ENCODE assay signal across 1 cellular context in genomic region chr15:40569139-40569953, GRCh38.
A peak's percentile ranks its signal among the peaks of the same experiment; 100 is the strongest.
TF ChIP-seq lines count a peak whose summit lies in the region.

RPUSD2 (plus strand) TSS chr15:40569299; CDS start chr15:40569338, 39 bp downstream.

TF ChIP-seq in K562, 482 proteins besides CTCF, POLR2A, EP300 and RAD21 (continued from another document and continues in another):
- TF ChIP-seq, protein P1, sequence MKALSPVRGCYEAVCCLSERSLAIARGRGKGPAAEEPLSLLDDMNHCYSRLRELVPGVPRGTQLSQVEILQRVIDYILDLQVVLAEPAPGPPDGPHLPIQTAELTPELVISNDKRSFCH (CRISPR knock-in tag; IDR thresholded peaks at IDR 0.05): no peak
- TF ChIP-seq, protein P1 (tag; IDR thresholded peaks at IDR 0.05): no peak
- TF ChIP-seq SIN3B (IDR thresholded peaks at IDR 0.05; ENCODE audit: low read depth) (peak; percentile 92), KHSRP (IDR thresholded peaks at IDR 0.05) (peak; percentile 74), SRSF1 (IDR thresholded peaks at IDR 0.05; ENCODE audit: low read depth, low read length) (no peak), NR2C2 (CRISPR knock-in tag; IDR thresholded peaks at IDR 0.05) (0 out of 2 replicates have a peak, but pooled peaks have one; percentile 42), NR2C2 (tag; IDR thresholded peaks at IDR 0.05) (peak; percentile 63; the same call in 1 of the 2 replicates), FOS (IDR thresholded peaks at IDR 0.05; ENCODE audit: extremely low read depth, insufficient read length) (peak; percentile 22), E2F3 (CRISPR knock-in tag; IDR thresholded peaks at IDR 0.05) (0 out of 2 replicates have a peak, but pooled peaks have one; percentile 8), ZFP36 (IDR thresholded peaks at IDR 0.05; ENCODE audit: low read depth, low read length, partially characterized antibody) (no peak), MAZ (CRISPR knock-in tag; conservative IDR thresholded peaks at IDR 0.05 in 1 of 2, IDR thresholded peaks at IDR 0.05 in 1 of 2) (peak; percentile 80 to 98), PCBP1 (IDR thresholded peaks at IDR 0.05; ENCODE audit: low read depth, low read length, poor library complexity, severe bottlenecking) (peak; percentile 26), SRF (CRISPR knock-in tag; IDR thresholded peaks at IDR 0.05) (no peak), PKNOX1 (IDR thresholded peaks at IDR 0.05) (peak; percentile 15; the same call in 1 of the 2 replicates), ATF1 (CRISPR knock-in tag; IDR thresholded peaks at IDR 0.05) (peak; percentile 93), ATF1 (tag; IDR thresholded peaks at IDR 0.05) (peak; percentile 99), FOXK2 (conservative IDR thresholded peaks at IDR 0.05 in 1 of 2, IDR thresholded peaks at IDR 0.05 in 1 of 2; ENCODE audit: low read depth in 2 of 2) (peak in 1 of 2 experiments; percentile 67; a peak in 1 of 4 replicates), ZBTB2 (IDR thresholded peaks at IDR 0.05) (no peak), POLR2G (IDR thresholded peaks at IDR 0.05; ENCODE audit: low read depth, low read length) (peak; percentile 85), ZNF24 (IDR thresholded peaks at IDR 0.05) (peak; percentile 56; the same call in 1 of the 2 replicates), SAP30 (IDR thresholded peaks at IDR 0.05; ENCODE audit: borderline replicate concordance, insufficient read depth, low read depth, low read length, poor library complexity, severe bottlenecking) (peak; percentile 96), SMAD2 (IDR thresholded peaks at IDR 0.05; ENCODE audit: low read depth, low read length) (no peak), NRF1 (conservative IDR thresholded peaks at IDR 0.05 in 1 of 2, IDR thresholded peaks at IDR 0.05 in 1 of 2) (peak in 1 of 2 experiments; percentile 13; a peak in 1 of 4 replicates), L3MBTL2 (IDR thresholded peaks at IDR 0.05) (peak; percentile 32; the same call in 1 of the 2 replicates), ZNF707 (CRISPR knock-in tag; conservative IDR thresholded peaks at IDR 0.05) (0 out of 2 replicates have a peak, but pooled peaks have one; percentile 21), EP400 (IDR thresholded peaks at IDR 0.05) (peak; percentile 95), ARID3A (IDR thresholded peaks at IDR 0.05; ENCODE audit: borderline replicate concordance, low read depth, low read length) (peak; percentile 61; the same call in 1 of the 2 replicates), TEAD1 (CRISPR knock-in tag; IDR thresholded peaks at IDR 0.05) (no peak; a peak in 1 of 4 replicates), BRD9 (IDR thresholded peaks at IDR 0.05; ENCODE audit: low read depth, partially characterized antibody) (peak; percentile 8), BACH1 (tag; IDR thresholded peaks at IDR 0.05) (peak; percentile 84; the same call in 1 of the 2 replicates), TAF9B (IDR thresholded peaks at IDR 0.05; ENCODE audit: partially characterized antibody) (peak; percentile 55), E2F6 (IDR thresholded peaks at IDR 0.05; ENCODE audit: borderline replicate concordance in 1 of 2, extremely low read depth in 1 of 2, insufficient read depth in 1 of 2, insufficient read length in 1 of 2, low read depth in 1 of 2, low read length in 1 of 2, poor library complexity in 1 of 2, severe bottlenecking in 1 of 2) (peak; percentile 9 to 34), AFF4 (CRISPR knock-in tag; IDR thresholded peaks at IDR 0.05) (no peak), RCOR1 (IDR thresholded peaks at IDR 0.05; ENCODE audit: borderline replicate concordance in 1 of 2, low read depth in 2 of 2, low read length in 2 of 2) (0 out of 4 replicates have a peak, but pooled peaks of 1 of the 2 experiments have one; percentile 14), NFYB (IDR thresholded peaks at IDR 0.05; ENCODE audit: extremely low read depth, insufficient read length) (peak; percentile 45), TCF3 (CRISPR knock-in tag; IDR thresholded peaks at IDR 0.05) (peak; percentile 32; the same call in 1 of the 2 replicates), VEZF1 (CRISPR knock-in tag; IDR thresholded peaks at IDR 0.05) (peak; percentile 82), LCOR (CRISPR knock-in tag; IDR thresholded peaks at IDR 0.05) (0 out of 2 replicates have a peak, but pooled peaks have one; percentile 29), TEAD4 (IDR thresholded peaks at IDR 0.05; ENCODE audit: low read length) (no peak), TEAD4 (CRISPR knock-in tag; IDR thresholded peaks at IDR 0.05; ENCODE audit: borderline replicate concordance) (0 out of 2 replicates have a peak, but pooled peaks have one; percentile 17), TBP (optimal IDR thresholded peaks at IDR 0.05; ENCODE audit: low read depth, low read length) (peak; percentile 69), ZEB2 (IDR thresholded peaks at IDR 0.05) (no peak), YY1 (IDR thresholded peaks at IDR 0.05; ENCODE audit: borderline replicate concordance in 1 of 3, control insufficient read depth in 1 of 3, extremely low read depth in 1 of 3, insufficient read depth in 3 of 3, insufficient read length in 1 of 3, insufficient replicate concordance in 2 of 3, low read depth in 1 of 3, low read length in 2 of 3) (peak in 2 of 3 experiments; percentile 25 to 63)
- TF ChIP-seq, protein P2, sequence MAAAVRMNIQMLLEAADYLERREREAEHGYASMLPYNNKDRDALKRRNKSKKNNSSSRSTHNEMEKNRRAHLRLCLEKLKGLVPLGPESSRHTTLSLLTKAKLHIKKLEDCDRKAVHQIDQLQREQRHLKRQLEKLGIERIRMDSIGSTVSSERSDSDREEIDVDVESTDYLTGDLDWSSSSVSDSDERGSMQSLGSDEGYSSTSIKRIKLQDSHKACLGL (CRISPR knock-in tag; IDR thresholded peaks at IDR 0.05; ENCODE audit: borderline replicate concordance, poor library complexity, severe bottlenecking): peak; percentile 94
- TF ChIP-seq, protein P3, sequence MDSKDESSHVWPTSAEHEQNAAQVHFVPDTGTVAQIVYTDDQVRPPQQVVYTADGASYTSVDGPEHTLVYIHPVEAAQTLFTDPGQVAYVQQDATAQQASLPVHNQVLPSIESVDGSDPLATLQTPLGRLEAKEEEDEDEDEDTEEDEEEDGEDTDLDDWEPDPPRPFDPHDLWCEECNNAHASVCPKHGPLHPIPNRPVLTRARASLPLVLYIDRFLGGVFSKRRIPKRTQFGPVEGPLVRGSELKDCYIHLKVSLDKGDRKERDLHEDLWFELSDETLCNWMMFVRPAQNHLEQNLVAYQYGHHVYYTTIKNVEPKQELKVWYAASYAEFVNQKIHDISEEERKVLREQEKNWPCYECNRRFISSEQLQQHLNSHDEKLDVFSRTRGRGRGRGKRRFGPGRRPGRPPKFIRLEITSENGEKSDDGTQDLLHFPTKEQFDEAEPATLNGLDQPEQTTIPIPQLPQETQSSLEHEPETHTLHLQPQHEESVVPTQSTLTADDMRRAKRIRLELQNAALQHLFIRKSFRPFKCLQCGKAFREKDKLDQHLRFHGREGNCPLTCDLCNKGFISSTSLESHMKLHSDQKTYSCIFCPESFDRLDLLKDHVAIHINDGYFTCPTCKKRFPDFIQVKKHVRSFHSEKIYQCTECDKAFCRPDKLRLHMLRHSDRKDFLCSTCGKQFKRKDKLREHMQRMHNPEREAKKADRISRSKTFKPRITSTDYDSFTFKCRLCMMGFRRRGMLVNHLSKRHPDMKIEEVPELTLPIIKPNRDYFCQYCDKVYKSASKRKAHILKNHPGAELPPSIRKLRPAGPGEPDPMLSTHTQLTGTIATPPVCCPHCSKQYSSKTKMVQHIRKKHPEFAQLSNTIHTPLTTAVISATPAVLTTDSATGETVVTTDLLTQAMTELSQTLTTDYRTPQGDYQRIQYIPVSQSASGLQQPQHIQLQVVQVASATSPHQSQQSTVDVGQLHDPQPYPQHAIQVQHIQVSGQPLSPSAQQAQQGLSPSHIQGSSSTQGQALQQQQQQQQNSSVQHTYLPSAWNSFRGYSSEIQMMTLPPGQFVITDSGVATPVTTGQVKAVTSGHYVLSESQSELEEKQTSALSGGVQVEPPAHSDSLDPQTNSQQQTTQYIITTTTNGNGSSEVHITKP (IDR thresholded peaks at IDR 0.05; ENCODE audit: partially characterized antibody): peak; percentile 35
- TF ChIP-seq, protein P4, sequence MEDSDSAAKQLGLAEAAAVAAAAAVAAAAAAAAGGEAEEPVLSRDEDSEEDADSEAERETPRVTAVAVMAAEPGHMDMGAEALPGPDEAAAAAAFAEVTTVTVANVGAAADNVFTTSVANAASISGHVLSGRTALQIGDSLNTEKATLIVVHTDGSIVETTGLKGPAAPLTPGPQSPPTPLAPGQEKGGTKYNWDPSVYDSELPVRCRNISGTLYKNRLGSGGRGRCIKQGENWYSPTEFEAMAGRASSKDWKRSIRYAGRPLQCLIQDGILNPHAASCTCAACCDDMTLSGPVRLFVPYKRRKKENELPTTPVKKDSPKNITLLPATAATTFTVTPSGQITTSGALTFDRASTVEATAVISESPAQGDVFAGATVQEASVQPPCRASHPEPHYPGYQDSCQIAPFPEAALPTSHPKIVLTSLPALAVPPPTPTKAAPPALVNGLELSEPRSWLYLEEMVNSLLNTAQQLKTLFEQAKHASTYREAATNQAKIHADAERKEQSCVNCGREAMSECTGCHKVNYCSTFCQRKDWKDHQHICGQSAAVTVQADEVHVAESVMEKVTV (CRISPR knock-in tag; IDR thresholded peaks at IDR 0.05): no peak
